10 cellular contexts compared by ENCODE assay signal in genomic region chr5:32852535-32852934, GRCh38.
A peak's percentile ranks its signal among the peaks of the same experiment; 100 is the strongest.
DNase-seq lines count a peak whose midpoint lies in the region; ATAC-seq and TF ChIP-seq lines count a peak whose summit lies in the region.
"Had no signal": no experiment of that assay in that cellular context is flagged by ENCODE, and none has a peak within 500 bp of the region (broad histone marks: within the 10 kb centered on the region; RNA-seq: fewer than 3 reads in every experiment).

No MANE protein-coding gene starts in this region.

- H3K9me3 Mint-ChIP-seq in activated T-helper 2 cell treated with anti-CD3 and anti-CD28 coated beads, Interferon-gamma antibody, Interleukin-2, Interleukin-4, amounts not matched to agents 10 μg/mL and 5 μg/mL and 100 μg/mL, durations not matched to agents 14 hours and 24 hours and 36 hours, result peaks cover 8% of the 10 kb centered on the region

- peak; percentile 23 for DNase-seq in 8988T
- peak; percentile 23 for DNase-seq in HT-29 (ENCODE audit: low spot score)
- peak; percentile 79 for DNase-seq in astrocyte of the spinal cord (ENCODE audit: low read depth, low spot score)
- no peak for DNase-seq in left colon
- no peak for DNase-seq in activated T-helper 2 cell treated with anti-CD3 and anti-CD28 coated beads, Interferon-gamma antibody, Interleukin-2, Interleukin-4, amounts not matched to agents 10 μg/mL and 5 μg/mL and 100 μg/mL, durations not matched to agents 14 hours and 24 hours and 36 hours (ENCODE audit: low spot score)
- no peak for DNase-seq in HEK293T (ENCODE audit: extremely low spot score)
- DNase-seq in esophagus squamous epithelium (lab: John Stamatoyannopoulos, UW), result no peak
- DNase-seq: central memory CD4-positive, alpha-beta T cell; stimulated activated CD4-positive, alpha-beta T cell treated with anti-CD3 and anti-CD28 coated beads, Interleukin-12 subunit alpha, Interleukin-12 subunit beta, amount 100 ng/mL, for 4 hours had no signal

- no peaks in the 10 kb centered on the region for H3K36me3 Mint-ChIP-seq in activated T-helper 2 cell treated with anti-CD3 and anti-CD28 coated beads, Interferon-gamma antibody, Interleukin-2, Interleukin-4, amounts not matched to agents 10 μg/mL and 5 μg/mL and 100 μg/mL, durations not matched to agents 14 hours and 24 hours and 36 hours (ENCODE audit: low read depth)

- no peaks in the 10 kb centered on the region for H3K4me1 Mint-ChIP-seq in activated T-helper 2 cell treated with anti-CD3 and anti-CD28 coated beads, Interferon-gamma antibody, Interleukin-2, Interleukin-4, amounts not matched to agents 10 μg/mL and 5 μg/mL and 100 μg/mL, durations not matched to agents 14 hours and 24 hours and 36 hours (ENCODE audit: low read depth)

- H3K36me3 ChIP-seq in esophagus squamous epithelium, result no peaks in the 10 kb centered on the region

- ATAC-seq in left colon (peak; percentile 50), GM18498 (IDR thresholded peaks at IDR 0.05; ENCODE audit: unreplicated experiment) (no peak)

- H3K27ac ChIP-seq in esophagus squamous epithelium, result no peak overlapping the region

- peaks cover 0 to 6% (median 0%) of the 10 kb centered on the region in 3 donors for H3K9me3 ChIP-seq in esophagus squamous epithelium

- peaks cover 0 to 11% (median 0%) of the 10 kb centered on the region in 3 donors for H3K4me1 ChIP-seq in esophagus squamous epithelium

- H3K4me3 ChIP-seq in astrocyte of the spinal cord (ENCODE audit: low read depth, low read length), result no peak overlapping the region
- H3K4me3 ChIP-seq in esophagus squamous epithelium, result no peak overlapping the region

- H3K4me3 Mint-ChIP-seq in activated T-helper 2 cell treated with anti-CD3 and anti-CD28 coated beads, Interferon-gamma antibody, Interleukin-2, Interleukin-4, amounts not matched to agents 10 μg/mL and 5 μg/mL and 100 μg/mL, durations not matched to agents 14 hours and 24 hours and 36 hours (ENCODE audit: low read depth), result no peak overlapping the region

- in situ Hi-C loops in astrocyte of the spinal cord (cut with HindIII; ENCODE audit: low sequenced_read_pairs), result no loop called here

- TF ChIP-seq POLR2A in esophagus squamous epithelium (IDR thresholded peaks at IDR 0.05), result no peak

- CTCF ChIA-PET in HEK293T (lab: Yijun Ruan, JAX), result interaction anchor here (0.9 to 1.0 kb wide), 2 partner anchors 18 to 241 kb away, joined by 3 to 4 read pairs; no protein-coding TSS in a partner anchor

- peaks cover 0 to 31% (median 0%) of the 10 kb centered on the region in 4 donors for H3K27me3 ChIP-seq in esophagus squamous epithelium

- POLR2A ChIA-PET in HEK293T (lab: Yijun Ruan, JAX), result no interaction called here

- H3K27ac Mint-ChIP-seq in activated T-helper 2 cell treated with anti-CD3 and anti-CD28 coated beads, Interferon-gamma antibody, Interleukin-2, Interleukin-4, amounts not matched to agents 10 μg/mL and 5 μg/mL and 100 μg/mL, durations not matched to agents 14 hours and 24 hours and 36 hours, result no peak overlapping the region

- TF ChIP-seq CTCF in astrocyte of the spinal cord (IDR thresholded peaks at IDR 0.05; ENCODE audit: low read depth, low read length) (peak; percentile 40), esophagus squamous epithelium (IDR thresholded peaks at IDR 0.05) (peak in 2 of 6 experiments; percentile 10 to 17)

- H3K27me3 Mint-ChIP-seq in activated T-helper 2 cell treated with anti-CD3 and anti-CD28 coated beads, Interferon-gamma antibody, Interleukin-2, Interleukin-4, amounts not matched to agents 10 μg/mL and 5 μg/mL and 100 μg/mL, durations not matched to agents 14 hours and 24 hours and 36 hours (ENCODE audit: low read depth), result no peaks in the 10 kb centered on the region

- intact Hi-C loops in left colon (cut with DNase I, micrococcal nuclease), result no loop called here
- intact Hi-C loops in activated T-helper 2 cell treated with anti-CD3 and anti-CD28 coated beads, Interferon-gamma antibody, Interleukin-2, Interleukin-4, amounts not matched to agents 10 μg/mL and 5 μg/mL and 100 μg/mL, durations not matched to agents 14 hours and 24 hours and 36 hours (cut with micrococcal nuclease), result no loop called here
- intact Hi-C loops in esophagus squamous epithelium (cut with DNase I), result no loop called here

- 36 to 43% methylated on average over 6 to 8 of the region's 8 CpGs for WGBS in esophagus squamous epithelium, 2 donors

TF ChIP-seq in HEK293T, 16 proteins besides CTCF, POLR2A, EP300 and RAD21:
- TF ChIP-seq FOXK2 (IDR thresholded peaks at IDR 0.05) (no peak), HDGF (IDR thresholded peaks at IDR 0.05; ENCODE audit: borderline replicate concordance) (no peak), PKNOX1 (IDR thresholded peaks at IDR 0.05) (no peak), ARNT (IDR thresholded peaks at IDR 0.05) (no peak), NFRKB (IDR thresholded peaks at IDR 0.05) (no peak), L3MBTL2 (conservative IDR thresholded peaks at IDR 0.05) (no peak), BHLHE40 (IDR thresholded peaks at IDR 0.05; ENCODE audit: borderline replicate concordance) (no peak)

Comparison
In these comparisons a context has a peak if more than half of its experiments do, and no peak if none do; other contexts are left out.
1. DNase-seq: peak in 8988T (single experiment), HT-29 (single experiment) and astrocyte of the spinal cord (single experiment); none in left colon (0 of 2), activated T-helper 2 cell treated with anti-CD3 and anti-CD28 coated beads, Interferon-gamma antibody, Interleukin-2, Interleukin-4, amounts not matched to agents 10 μg/mL and 5 μg/mL and 100 μg/mL, durations not matched to agents 14 hours and 24 hours and 36 hours (single experiment), HEK293T (single experiment) and esophagus squamous epithelium (single experiment).